In genomic region chr11:101583180-101584128, GRCh38 we compare ENCODE assay signal across 10 cellular contexts. TPM values are rescaled to one million over a fixed set of nuclear protein-coding genes. Genes with fewer than 3 reads are reported as not detected.
DNase-seq lines count a peak whose midpoint lies in the region; ATAC-seq and TF ChIP-seq lines count a peak whose summit lies in the region.
"Had no signal": no experiment of that assay in that cellular context is flagged by ENCODE, and none has a peak within 500 bp of the region (broad histone marks: within the 10 kb centered on the region; RNA-seq: fewer than 3 reads in every experiment).

TSS of gene TRPC6 (minus strand) at chr11:101584007. CDS start at chr11:101583503, 504 bp downstream.

- DNase-seq in COR-L47 (lab: John Stamatoyannopoulos, UW) (peak; percentile 15), WTC11 (ENCODE audit: low spot score) (peak; percentile 62), right cardiac atrium (peak; percentile 22 to 56 (median 54)), posterior vena cava (ENCODE audit: low spot score) (peak; percentile 80), T-helper 2 cell (no peak), NCI-H146 (lab: John Stamatoyannopoulos, UW) (no peak)
- DNase-seq: effector CD8-positive, alpha-beta T cell; SIG-M5 had no signal

- peak within 1 kb of the TSS; percentile 41 for H3K4me3 ChIP-seq in right cardiac atrium (ENCODE audit: low read length)

- H3K9me3 ChIP-seq in right cardiac atrium (ENCODE audit: control insufficient read depth, low read length): no peaks in the 10 kb centered on the region

- H3K4me3 Mint-ChIP-seq in WTC11: peak within 1 kb of the TSS; percentile 83

- intact Hi-C loops in right cardiac atrium (cut with DNase I) (no loop called here), posterior vena cava (cut with DNase I) (no loop called here)

- 2% methylated on average over 83 of the region's 83 CpGs for WGBS in right cardiac atrium

- POLR2A ChIA-PET in WTC11 (lab: Charles Lee): no interaction called here

- no peak for TF ChIP-seq CTCF in WTC11 (IDR thresholded peaks at IDR 0.05)

- peaks cover 20% of the 10 kb centered on the region for H3K4me1 Mint-ChIP-seq in WTC11

- CTCF ChIA-PET in WTC11 (lab: Charles Lee): interaction anchor here (1.0 to 1.5 kb wide), 2 partner anchors 126 to 277 kb away, joined by 3 to 4 read pairs; no protein-coding TSS in a partner anchor

- H3K27me3 ChIP-seq in right cardiac atrium (ENCODE audit: control insufficient read depth, insufficient read depth): no peaks in the 10 kb centered on the region

- H3K4me1 ChIP-seq in right cardiac atrium (ENCODE audit: control insufficient read depth, insufficient read depth, low read length): no peaks in the 10 kb centered on the region

- peaks cover 8% of the 10 kb centered on the region for H3K9me3 Mint-ChIP-seq in WTC11

- no peak within 1 kb of the TSS for H3K27ac Mint-ChIP-seq in WTC11

- no peak within 1 kb of the TSS for H3K27ac ChIP-seq in right cardiac atrium (ENCODE audit: low read length)

- ATAC-seq in WTC11 (peak; percentile 89), right cardiac atrium (peak; percentile 49 to 64), GM21515 (IDR thresholded peaks at IDR 0.05; ENCODE audit: unreplicated experiment) (no peak), GM21576 (IDR thresholded peaks at IDR 0.05; ENCODE audit: unreplicated experiment) (no peak)

- H3K36me3 Mint-ChIP-seq in WTC11: no peaks in the 10 kb centered on the region

- peaks cover 48% of the 10 kb centered on the region for H3K27me3 Mint-ChIP-seq in WTC11 (ENCODE audit: low read depth)

TF ChIP-seq in WTC11, 78 proteins besides CTCF, POLR2A, EP300 and RAD21:
- TF ChIP-seq ZNF423 (CRISPR knock-in tag; IDR thresholded peaks at IDR 0.05) (0 out of 2 replicates have a peak, but pooled peaks have one; percentile 56), SP1 (CRISPR knock-in tag; conservative IDR thresholded peaks at IDR 0.05) (peak; percentile 37; the same call in 1 of the 2 replicates), E2F1 (CRISPR knock-in tag; IDR thresholded peaks at IDR 0.05) (0 out of 2 replicates have a peak, but pooled peaks have one; percentile 48), ATF2 (CRISPR knock-in tag; IDR thresholded peaks at IDR 0.05; ENCODE audit: borderline replicate concordance, low read depth) (no peak), FOXK1 (CRISPR knock-in tag; IDR thresholded peaks at IDR 0.05) (peak; percentile 51; the same call in 1 of the 2 replicates), MXD4 (CRISPR knock-in tag; IDR thresholded peaks at IDR 0.05; ENCODE audit: borderline replicate concordance) (no peak), KAT7 (CRISPR knock-in tag; IDR thresholded peaks at IDR 0.05; ENCODE audit: borderline replicate concordance) (no peak), FOXP1 (CRISPR knock-in tag; IDR thresholded peaks at IDR 0.05; ENCODE audit: borderline replicate concordance) (peak; percentile 45; the same call in 1 of the 2 replicates), HMGXB4 (CRISPR knock-in tag; IDR thresholded peaks at IDR 0.05) (peak; percentile 63; the same call in 1 of the 2 replicates), NR2C2 (CRISPR knock-in tag; IDR thresholded peaks at IDR 0.05) (0 out of 2 replicates have a peak, but pooled peaks have one; percentile 21)

RNA-seq across cellular contexts. Expression of gene TRPC6, which starts in this region (rescaled TPM):
- total RNA-seq in WTC11 (2021) (0.23 to 1.3 TPM (median 0.46 TPM) in 3 replicates), right cardiac atrium (under 1 TPM; 0.18 to 0.36 (median 0.23) TPM), posterior vena cava (1 to 10 TPM; 2.4 to 2.7 TPM)
- polyA plus RNA-seq in right cardiac atrium: 0.20 TPM

Comparison
In these comparisons a context has a peak if more than half of its experiments do, and no peak if none do; other contexts are left out.
1. Peak in DNase-seq, ATAC-seq and H3K4me3 ChIP-seq in right cardiac atrium; RNA of the gene not detected or under 1 TPM.
2. DNase-seq: peak in COR-L47 (single experiment), WTC11 (single experiment) and posterior vena cava (single experiment); none in T-helper 2 cell (0 of 5) and NCI-H146 (single experiment).